Comparison of ENCODE assay signal across 8 cellular contexts in the genomic region with DNA sequence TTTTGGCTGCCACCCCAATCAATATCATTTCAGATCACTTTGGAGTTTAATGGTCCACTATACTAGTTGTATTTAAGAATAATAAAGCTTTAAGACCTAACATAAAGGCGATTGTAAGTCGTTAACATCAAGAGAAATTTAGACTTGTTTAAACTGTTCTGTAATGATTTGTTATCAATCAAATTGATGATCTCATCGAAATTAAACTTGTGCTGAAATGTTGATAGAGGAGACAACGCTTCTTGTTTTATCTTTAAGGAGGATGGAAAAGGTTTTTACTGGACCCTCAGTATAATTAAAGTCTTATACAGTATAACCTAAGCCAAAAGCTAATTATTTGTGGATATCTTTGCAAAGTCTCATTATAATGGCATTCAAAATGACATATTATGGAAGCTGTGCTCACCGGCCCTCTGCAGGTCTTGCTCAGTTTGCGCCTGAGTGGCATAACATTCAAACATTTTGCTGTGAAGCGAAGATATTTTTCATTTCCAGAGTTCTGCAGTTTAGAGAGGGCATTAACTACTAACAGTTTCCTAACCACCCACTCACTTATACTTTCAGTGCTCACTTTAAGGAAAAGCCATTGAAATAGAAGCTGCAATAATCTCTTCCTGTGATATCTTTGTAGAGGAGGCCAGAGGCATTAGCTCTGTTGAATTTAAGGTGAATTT. TPM values are rescaled to one million over a fixed set of nuclear protein-coding genes. Genes with fewer than 3 reads are reported as not detected.
DNase-seq lines count a peak whose midpoint lies in the region; ATAC-seq and TF ChIP-seq lines count a peak whose summit lies in the region.

No MANE protein-coding gene starts in this region.

- H3K9me3 Mint-ChIP-seq in chondrocyte (ENCODE audit: low read depth) (no peaks in the 10 kb centered on the region), nephron progenitor cell (no peaks in the 10 kb centered on the region)

- H3K36me3 Mint-ChIP-seq in chondrocyte (ENCODE audit: low read depth), result no peaks in the 10 kb centered on the region
- no peaks in the 10 kb centered on the region for H3K36me3 Mint-ChIP-seq in nephron progenitor cell (ENCODE audit: low read depth)

- no peaks in the 10 kb centered on the region for H3K36me3 ChIP-seq in ES-I3 (ENCODE audit: insufficient read depth, low read length)
- peaks cover 4% of the 10 kb centered on the region; the same call in 1 of the 2 replicates for H3K36me3 ChIP-seq in Panc1 (ENCODE audit: control insufficient read depth, insufficient read depth, low read length)

- peak overlapping the region; percentile 89 for H3K27ac ChIP-seq in Panc1 (ENCODE audit: low read length)

- no peaks in the 10 kb centered on the region for H3K27me3 Mint-ChIP-seq in chondrocyte (ENCODE audit: low read depth)
- H3K27me3 Mint-ChIP-seq in nephron progenitor cell (ENCODE audit: low read depth, poor library complexity), result no peaks in the 10 kb centered on the region

- H3K27me3 ChIP-seq in Panc1 (ENCODE audit: control insufficient read depth, insufficient read depth, low read length), result no peaks in the 10 kb centered on the region

- ATAC-seq in Panc1 (no peak), GM19463 (IDR thresholded peaks at IDR 0.05; ENCODE audit: unreplicated experiment) (no peak), HG03108 (IDR thresholded peaks at IDR 0.05; ENCODE audit: unreplicated experiment) (no peak)

- intact Hi-C loops in Panc1 (cut with micrococcal nuclease; ENCODE audit: unreplicated experiment), result loop anchor here (10.0 kb wide), 1 partner anchor 70 kb away; no protein-coding TSS in a partner anchor

- DNase-seq in A172 (ENCODE audit: low spot score) (peak; percentile 27), Panc1 (ENCODE audit: low read depth, low spot score) (no peak), chondrocyte (ENCODE audit: low spot score) (no peak), nephron progenitor cell (no peak)
- DNase-seq in activated CD8-positive, alpha-beta memory T cell treated with anti-CD3 and anti-CD28 coated beads, Interleukin-2, amount 50 U/mL, for 48 hours, result no peak

- peak overlapping the region; percentile 73 to 80 for H3K4me3 ChIP-seq in Panc1 (ENCODE audit: low read depth in 2 of 2, low read length in 2 of 2)

- TF ChIP-seq CTCF in Panc1 (IDR thresholded peaks at IDR 0.05) (peak; percentile 53), chondrocyte (IDR thresholded peaks at IDR 0.05) (peak; percentile 65), nephron progenitor cell (IDR thresholded peaks at IDR 0.05) (peak; percentile 26)

- H3K4me1 ChIP-seq in ES-I3 (ENCODE audit: insufficient read depth, low read length) (peaks cover 20% of the 10 kb centered on the region), Panc1 (ENCODE audit: control insufficient read depth, insufficient read depth, low read length) (peaks cover 33% of the 10 kb centered on the region)

- POLR2A ChIA-PET in Panc1 (lab: Charles Lee), result interaction anchor here (0.7 to 1.6 kb wide), 6 partner anchors 8 to 96 kb away, joined by 3 to 7 read pairs (median 4); no protein-coding TSS in a partner anchor

- in situ Hi-C loops in Panc1 (cut with HindIII; ENCODE audit: low pct_unique_long_range_greater_than_20kb, low sequenced_read_pairs), result no loop called here

- H3K27ac Mint-ChIP-seq in chondrocyte (ENCODE audit: unreplicated experiment) (peak overlapping the region; percentile 93), nephron progenitor cell (peak overlapping the region; percentile 48)

- H3K9me3 ChIP-seq in ES-I3 (ENCODE audit: control insufficient read depth, insufficient read depth, low read length) (no peaks in the 10 kb centered on the region), Panc1 (ENCODE audit: control insufficient read depth, insufficient read depth, low read depth, low read length) (no peaks in the 10 kb centered on the region)

- H3K9ac ChIP-seq in ES-I3 (ENCODE audit: low read depth, low read length), result peak overlapping the region; percentile 75

- BruUV-seq in Panc1 (replicated peaks; lab: Mats Ljungman, UMichigan), result TSS peak; percentile 96

- H3K4me1 Mint-ChIP-seq in chondrocyte (ENCODE audit: low read depth) (peaks cover 34% of the 10 kb centered on the region), nephron progenitor cell (peaks cover 46% of the 10 kb centered on the region)

- CTCF ChIA-PET in Panc1 (lab: Charles Lee), result no interaction called here

- H3K4me3 Mint-ChIP-seq in chondrocyte (ENCODE audit: unreplicated experiment) (peak overlapping the region; percentile 76), nephron progenitor cell (peak overlapping the region; percentile 89)

RNA-seq across cellular contexts. Expression of gene SERTAD2, which starts 1.4 kb away (rescaled TPM):
- total RNA-seq in A172 (2014; rRNA removed; shearing (Covaris generic)), result 6.4 and 10.3 TPM in 2 replicates
- total RNA-seq in Panc1 (2021; ENCODE audit: unreplicated experiment) (24.3 TPM), chondrocyte (18.1 to 20.5 TPM (median 20.3 TPM) in 3 replicates)
- polyA plus RNA-seq in Panc1 (2012; ENCODE audit: insufficient read length), result 16.4 TPM
